Comparison of ENCODE assay signal across 8 cellular contexts in the genomic region with DNA sequence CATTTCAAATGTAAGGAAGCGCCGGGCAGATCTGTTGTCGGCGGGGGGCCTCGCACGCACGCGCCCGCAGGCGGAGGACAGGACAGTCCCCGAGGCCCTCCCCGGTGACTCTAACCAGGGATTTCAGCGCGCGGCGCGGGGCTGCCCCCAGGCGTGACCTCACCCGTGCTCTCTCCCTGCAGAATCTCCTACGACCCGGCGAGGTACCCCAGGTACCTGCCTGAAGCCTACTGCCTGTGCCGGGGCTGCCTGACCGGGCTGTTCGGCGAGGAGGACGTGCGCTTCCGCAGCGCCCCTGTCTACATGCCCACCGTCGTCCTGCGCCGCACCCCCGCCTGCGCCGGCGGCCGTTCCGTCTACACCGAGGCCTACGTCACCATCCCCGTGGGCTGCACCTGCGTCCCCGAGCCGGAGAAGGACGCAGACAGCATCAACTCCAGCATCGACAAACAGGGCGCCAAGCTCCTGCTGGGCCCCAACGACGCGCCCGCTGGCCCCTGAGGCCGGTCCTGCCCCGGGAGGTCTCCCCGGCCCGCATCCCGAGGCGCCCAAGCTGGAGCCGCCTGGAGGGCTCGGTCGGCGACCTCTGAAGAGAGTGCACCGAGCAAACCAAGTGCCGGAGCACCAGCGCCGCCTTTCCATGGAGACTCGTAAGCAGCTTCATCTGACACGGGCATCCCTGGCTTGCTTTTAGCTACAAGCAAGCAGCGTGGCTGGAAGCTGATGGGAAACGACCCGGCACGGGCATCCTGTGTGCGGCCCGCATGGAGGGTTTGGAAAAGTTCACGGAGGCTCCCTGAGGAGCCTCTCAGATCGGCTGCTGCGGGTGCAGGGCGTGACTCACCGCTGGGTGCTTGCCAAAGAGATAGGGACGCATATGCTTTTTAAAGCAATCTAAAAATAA. TPM values are rescaled to one million over a fixed set of nuclear protein-coding genes. Genes with fewer than 3 reads are reported as not detected.
DNase-seq lines count a peak whose midpoint lies in the region; ATAC-seq, FAIRE-seq and TF ChIP-seq lines count a peak whose summit lies in the region.

No MANE protein-coding gene starts in this region.

- in situ Hi-C loops in K562 (cut with MboI) = no loop called here

- ATAC-seq in K562 = peak; percentile 55
- ATAC-seq in GM21447 (IDR thresholded peaks at IDR 0.05; ENCODE audit: unreplicated experiment) = no peak
- ATAC-seq in GM21381 (IDR thresholded peaks at IDR 0.05; ENCODE audit: unreplicated experiment) = no peak

- H3K27ac ChIP-seq in HL-60 (replicated peaks) (no peak overlapping the region), K562 (ENCODE audit: extremely low read depth, low read depth, low read length) (no peak overlapping the region), spleen (no peak overlapping the region)

- peak; percentile 14 for DNase-seq in AG08395 (ENCODE audit: low spot score)
- DNase-seq in HL-60 (ENCODE audit: low read depth in 1 of 2, low spot score in 1 of 2) = no peak
- peak; percentile 21 to 46 (median 28) for DNase-seq in K562 (ENCODE audit: extremely low read depth in 1 of 4, low spot score in 3 of 4)
- DNase-seq in spleen = peak; percentile 69
- DNase-seq in NCI-H1930 (lab: John Stamatoyannopoulos, UW) = no peak

- CTCF ChIA-PET in K562 (lab: Yijun Ruan, JAX; ENCODE audit: low intra/inter-chr PET ratio) = no interaction called here

- TF ChIP-seq RAD21 in K562 (CRISPR knock-in tag; conservative IDR thresholded peaks at IDR 0.05 in 1 of 2, IDR thresholded peaks at IDR 0.05 in 1 of 2) = no peak

- H3K4me3 ChIP-seq in HL-60 (replicated peaks; ENCODE audit: insufficient read depth, low read length) (peak overlapping the region; percentile 39), K562 (no peak overlapping the region), iPS-15b (ENCODE audit: low read depth, low read length) (peak overlapping the region; percentile 62), spleen (peak overlapping the region in 7 of 8 donors; percentile 16 to 55 (median 32))

- TF ChIP-seq EP300 in K562 (IDR thresholded peaks at IDR 0.05; ENCODE audit: low read length) = no peak

- H3K36me3 ChIP-seq in K562 (ENCODE audit: control insufficient read depth, insufficient read depth, low read length) (no peaks in the 10 kb centered on the region), iPS-15b (ENCODE audit: control insufficient read depth, insufficient read depth, low read length) (no peaks in the 10 kb centered on the region), spleen (no peaks in the 10 kb centered on the region)

- H3K27me3 ChIP-seq in HL-60 (ENCODE audit: insufficient read depth, poor library complexity, severe bottlenecking) = no peaks in the 10 kb centered on the region
- peaks cover 0 to 14% of the 10 kb centered on the region in 2 experiments; a peak in 2 of 5 replicates for H3K27me3 ChIP-seq in K562 (ENCODE audit: control insufficient read depth in 2 of 2, insufficient read depth in 2 of 2, low read length in 2 of 2)
- H3K27me3 ChIP-seq in iPS-15b (ENCODE audit: control insufficient read depth, insufficient read depth, low read length) = peaks cover 31% of the 10 kb centered on the region
- peaks cover 0 to 39% (median 24%) of the 10 kb centered on the region in 7 donors for H3K27me3 ChIP-seq in spleen (replicated peaks in 1 of 7)

- H3K9me1 ChIP-seq in K562 (ENCODE audit: control insufficient read depth, insufficient read depth, low read length) = no peaks in the 10 kb centered on the region

- H3K9ac ChIP-seq in K562 (ENCODE audit: insufficient read depth in 1 of 2, low read depth in 2 of 2, low read length in 2 of 2) (0 out of 4 replicates have a peak overlapping the region, but pooled peaks of 1 of the 2 experiments have one; percentile 26), iPS-15b (ENCODE audit: low read depth, low read length) (peak overlapping the region; percentile 60)

- no peaks in the 10 kb centered on the region for H3K79me2 ChIP-seq in K562 (ENCODE audit: control insufficient read depth, insufficient read depth, low read length)

- POLR2A ChIA-PET in K562 (lab: Yijun Ruan, JAX) = no interaction called here

- TF ChIP-seq CTCF in HL-60 (IDR thresholded peaks at IDR 0.05; ENCODE audit: insufficient read depth, low read length) (no peak), K562 (IDR thresholded peaks at IDR 0.05 in 2 of 3, conservative IDR thresholded peaks at IDR 0.05 in 1 of 3; ENCODE audit: insufficient read depth in 2 of 3, low read depth in 1 of 3, low read length in 3 of 3) (no peak), spleen (IDR thresholded peaks at IDR 0.05 in 8 of 11, conservative IDR thresholded peaks at IDR 0.05 in 3 of 11) (no peak)

- no peak for TF ChIP-seq POLR2A in K562 (conservative IDR thresholded peaks at IDR 0.05)
- TF ChIP-seq POLR2A in spleen (IDR thresholded peaks at IDR 0.05) = no peak

- H3K4me1 ChIP-seq in K562 (replicated peaks in 1 of 2; ENCODE audit: control insufficient read depth in 2 of 2, insufficient read depth in 2 of 2, low read length in 2 of 2) = peaks cover 0 to 22% of the 10 kb centered on the region in 2 experiments; a peak in 2 of 5 replicates
- H3K4me1 ChIP-seq in iPS-15b (ENCODE audit: control insufficient read depth, insufficient read depth, low read length) = no peaks in the 10 kb centered on the region
- H3K4me1 ChIP-seq in spleen = peaks cover 3 to 15% (median 12%) of the 10 kb centered on the region in 6 donors

- BruUV-seq in K562 (replicated peaks; lab: Mats Ljungman, UMichigan) = no TSS peak

- H3K4me2 ChIP-seq in K562 (ENCODE audit: insufficient read depth, low read length) = no peak overlapping the region

- no peak for FAIRE-seq in K562 (lab: Jason Lieb, UNC)

- no peaks in the 10 kb centered on the region for H4K20me1 ChIP-seq in K562 (replicated peaks; ENCODE audit: control insufficient read depth, insufficient read depth, low read length)

- no peaks in the 10 kb centered on the region for H3K9me3 ChIP-seq in K562 (replicated peaks; ENCODE audit: control insufficient read depth, insufficient read depth, low read depth, low read length)
- no peaks in the 10 kb centered on the region for H3K9me3 ChIP-seq in iPS-15b (ENCODE audit: control insufficient read depth, insufficient read depth, low read length)
- no peaks in the 10 kb centered on the region for H3K9me3 ChIP-seq in spleen

- no peak overlapping the region for H2AFZ ChIP-seq in K562 (ENCODE audit: low read depth, low read length)

- intact Hi-C loops in K562 (cut with micrococcal nuclease) = no loop called here
- intact Hi-C loops in spleen (cut with DNase I; ENCODE audit: low total_unique reads) = no loop called here

- WGBS in K562 (ENCODE audit: insufficient coverage, low coverage, missing lambda C conversion rate) = 5% methylated on average over 14 of the region's 81 CpGs
- 11 to 33% (median 13%) methylated on average over 46 to 81 of the region's 81 CpGs for WGBS in spleen, 5 donors

TF ChIP-seq in K562, 482 proteins besides CTCF, POLR2A, EP300 and RAD21 (continues in another document):
- TF ChIP-seq JUND (IDR thresholded peaks at IDR 0.05; ENCODE audit: borderline replicate concordance, low read depth, low read length) (peak; percentile 79), JUND (tag; IDR thresholded peaks at IDR 0.05; ENCODE audit: borderline replicate concordance, low read depth, low read length) (peak; percentile 43; the same call in 1 of the 3 replicates), NFIC (IDR thresholded peaks at IDR 0.05) (peak; percentile 67), PHF8 (IDR thresholded peaks at IDR 0.05; ENCODE audit: borderline replicate concordance, low read length) (no peak)

RNA-seq across cellular contexts. Expression of gene IL17D, which starts 18.2 kb away (rescaled TPM):
- not detected in 2 replicates for total RNA-seq in K562 (2011; cell fraction: chromatin; rRNA removed; ENCODE audit: low replicate concordance)
- not detected in 2 replicates for total RNA-seq in K562 (2011; cell fraction: nucleolus; rRNA removed)
- not detected in 2 replicates for total RNA-seq in K562 (2011; cell fraction: nucleoplasm; rRNA removed)
- total RNA-seq in K562 (2014; rRNA removed) (0.08 TPM in 1 of 2 replicates, not detected in the other), K562 (2014; rRNA removed; fragmentation: Illumina TruSeq; extraction: Trizol) (0.11 TPM in 1 of 2 replicates, not detected in the other), K562 (2015; rRNA removed; fragmentation: Illumina TruSeq; extraction: Trizol) (not detected in 2 replicates), K562 (2021) (0.11 and 0.13 TPM in 2 replicates), spleen (under 1 TPM in 5 of 7 donors, not detected in 2; 0.26 to 0.68 (median 0.35) TPM)
- polyA plus RNA-seq in K562 (2011; rRNA removed) (0.04 TPM in 1 of 2 replicates, not detected in the other), K562 (2014; fragmentation: Illumina TruSeq; extraction: Trizol) (not detected in 2 replicates), K562 (2014; fragmentation: Nextera tagmentation; extraction: Ambion mirVana) (under 1 TPM; 0.53 to 0.55 TPM), K562 (2014; rRNA removed) (0.08 TPM in 1 of 2 replicates, not detected in the other), spleen (under 1 TPM in 2 of 3 donors, not detected in 1; 0.15 to 0.32 TPM)
- 0.10 TPM in 2 replicates for polyA plus RNA-seq in K562 (2011; cell fraction: cytosol; rRNA removed)
- polyA plus RNA-seq in K562 (2011; cell fraction: nucleus; rRNA removed) = 0.17 TPM in 1 of 2 replicates, not detected in the other
- polyA plus RNA-seq in K562 (2012) = 0.62 and 0.86 TPM in 2 replicates
- polyA minus RNA-seq in K562 (2011; rRNA and poly(A)+ RNA removed) = not detected in 2 replicates
- polyA minus RNA-seq in K562 (2011; cell fraction: cytosol; rRNA and poly(A)+ RNA removed) = not detected in 2 replicates
- polyA minus RNA-seq in K562 (2011; cell fraction: nucleus; rRNA and poly(A)+ RNA removed) = not detected in 2 replicates

RNA-seq across cellular contexts. Expression of gene EEF1AKMT1, which starts 52.1 kb away (rescaled TPM):
- total RNA-seq in K562 (2011; cell fraction: chromatin; rRNA removed; ENCODE audit: low replicate concordance) = 5.7 and 13.4 TPM in 2 replicates
- 1.8 and 3.7 TPM in 2 replicates for total RNA-seq in K562 (2011; cell fraction: nucleolus; rRNA removed)
- total RNA-seq in K562 (2011; cell fraction: nucleoplasm; rRNA removed) = 6.1 and 6.9 TPM in 2 replicates
- total RNA-seq in K562 (2014; rRNA removed) = 5.3 and 6.4 TPM in 2 replicates
- total RNA-seq in K562 (2014; rRNA removed; fragmentation: Illumina TruSeq; extraction: Trizol) = 8.9 and 9.0 TPM in 2 replicates
- 6.0 and 6.7 TPM in 2 replicates for total RNA-seq in K562 (2015; rRNA removed; fragmentation: Illumina TruSeq; extraction: Trizol)
- 6.0 and 7.0 TPM in 2 replicates for total RNA-seq in K562 (2021)
- polyA plus RNA-seq in K562 (2011; rRNA removed) = 9.7 and 10.7 TPM in 2 replicates
- polyA plus RNA-seq in K562 (2011; cell fraction: cytosol; rRNA removed) = 3.2 and 8.2 TPM in 2 replicates
- polyA plus RNA-seq in K562 (2011; cell fraction: nucleus; rRNA removed) = 1.6 and 4.9 TPM in 2 replicates
- polyA plus RNA-seq in K562 (2012) = 5.3 and 12.0 TPM in 2 replicates
- 7.0 and 7.9 TPM in 2 replicates for polyA plus RNA-seq in K562 (2014; fragmentation: Illumina TruSeq; extraction: Trizol)
- 10 to 100 TPM; 34.8 to 36.3 TPM for polyA plus RNA-seq in K562 (2014; fragmentation: Nextera tagmentation; extraction: Ambion mirVana)
- polyA plus RNA-seq in K562 (2014; rRNA removed) = 6.1 and 8.9 TPM in 2 replicates
- 12.3 and 13.6 TPM in 2 replicates for polyA minus RNA-seq in K562 (2011; rRNA and poly(A)+ RNA removed)
- 4.6 and 5.3 TPM in 2 replicates for polyA minus RNA-seq in K562 (2011; cell fraction: cytosol; rRNA and poly(A)+ RNA removed)
- polyA minus RNA-seq in K562 (2011; cell fraction: nucleus; rRNA and poly(A)+ RNA removed) = 3.8 and 5.6 TPM in 2 replicates
- total RNA-seq in spleen = 1 to 10 TPM; 3.8 to 8.9 (median 7.0) TPM
- polyA plus RNA-seq in spleen = 10 to 100 TPM in 1 of 3 donors, 1 to 10 TPM in 2; 5.7 to 10.1 (median 8.0) TPM

Comparison
In these comparisons a context has a peak if more than half of its experiments do, and no peak if none do; other contexts are left out.
1. DNase-seq: peak in AG08395 (single experiment), K562 (4 of 4) and spleen (single experiment); none in HL-60 (0 of 2) and NCI-H1930 (0 of 2).